ENCODE assay signal across 10 cellular contexts in genomic region chr7:69695998-69696657, GRCh38.
A peak's percentile ranks its signal among the peaks of the same experiment; 100 is the strongest.
DNase-seq lines count a peak whose midpoint lies in the region; ATAC-seq lines count a peak whose summit lies in the region.
"Had no signal": no experiment of that assay in that cellular context is flagged by ENCODE, and none has a peak within 500 bp of the region (broad histone marks: within the 10 kb centered on the region; RNA-seq: fewer than 3 reads in every experiment).

No MANE protein-coding gene starts in this region.

- no peak overlapping the region for H3K27ac ChIP-seq in effector memory CD4-positive, alpha-beta T cell (ENCODE audit: insufficient read depth, low read length, poor library complexity, severe bottlenecking)
- H3K27ac ChIP-seq: C4-2B, lower lobe of right lung had no signal

- DNase-seq in GDM1 (lab: John Stamatoyannopoulos, UW), result peak; percentile 72
- DNase-seq in NCI-H146 (lab: John Stamatoyannopoulos, UW), result peak; percentile 36
- no peak for DNase-seq in CD1c-positive myeloid dendritic cell (ENCODE audit: extremely low spot score)
- no peak for DNase-seq in DMS114 treated with DMSO at 0.1 percent for 48 hours (lab: John Stamatoyannopoulos, UW; ENCODE audit: unreplicated experiment)
- no peak for DNase-seq in NCI-H2227 (lab: John Stamatoyannopoulos, UW; ENCODE audit: unreplicated experiment)
- no peak for DNase-seq in effector memory CD4-positive, alpha-beta T cell
- DNase-seq: lower lobe of right lung had no signal

- H3K27me3 ChIP-seq in effector memory CD4-positive, alpha-beta T cell (replicated peaks; ENCODE audit: control insufficient read depth, insufficient read depth, low read length, poor library complexity, severe bottlenecking), result no peaks in the 10 kb centered on the region

- H3K9me3 ChIP-seq in effector memory CD4-positive, alpha-beta T cell (ENCODE audit: control insufficient read depth, low read length), result no peaks in the 10 kb centered on the region
- H3K9me3 ChIP-seq: lower lobe of right lung had no signal

- ATAC-seq in GM19328 (IDR thresholded peaks at IDR 0.05; ENCODE audit: unreplicated experiment) (peak; percentile 88), HG02970 (IDR thresholded peaks at IDR 0.05; ENCODE audit: low FRiP score, unreplicated experiment) (peak; percentile 60)
- ATAC-seq: lower lobe of right lung had no signal

- H3K4me3 ChIP-seq in effector memory CD4-positive, alpha-beta T cell (ENCODE audit: insufficient read depth, low read depth, low read length, poor library complexity, severe bottlenecking), result no peak overlapping the region
- H3K4me3 ChIP-seq: lower lobe of right lung had no signal

- H3K4me1 ChIP-seq in effector memory CD4-positive, alpha-beta T cell (ENCODE audit: control insufficient read depth, insufficient read depth, low read length, poor library complexity, severe bottlenecking), result no peaks in the 10 kb centered on the region
- H3K4me1 ChIP-seq: lower lobe of right lung had no signal

- H3K36me3 ChIP-seq in effector memory CD4-positive, alpha-beta T cell (ENCODE audit: control insufficient read depth, insufficient read depth, low read length), result no peaks in the 10 kb centered on the region
- H3K36me3 ChIP-seq: lower lobe of right lung had no signal

Comparison
In these comparisons a context has a peak if more than half of its experiments do, and no peak if none do; other contexts are left out.
1. DNase-seq: peak in GDM1 (single experiment) and NCI-H146 (single experiment); none in CD1c-positive myeloid dendritic cell (single experiment), DMS114 treated with DMSO at 0.1 percent for 48 hours (single experiment), NCI-H2227 (single experiment) and effector memory CD4-positive, alpha-beta T cell (0 of 3).